8 cellular contexts compared by ENCODE assay signal in genomic region chr6:7146079-7146828, GRCh38. TPM values are rescaled to one million over a fixed set of nuclear protein-coding genes. Genes with fewer than 3 reads are reported as not detected.
A peak's percentile ranks its signal among the peaks of the same experiment; 100 is the strongest.
DNase-seq lines count a peak whose midpoint lies in the region; ATAC-seq and TF ChIP-seq lines count a peak whose summit lies in the region.

No MANE protein-coding gene starts in this region.

- H3K9me3 ChIP-seq in gastroesophageal sphincter (no peaks in the 10 kb centered on the region), parathyroid adenoma (ENCODE audit: control insufficient read depth, low read length) (no peaks in the 10 kb centered on the region)

- peak overlapping the region; percentile 31 to 90 (median 73) for H3K4me3 Mint-ChIP-seq in IgD-negative memory B cell
- no peak overlapping the region for H3K4me3 Mint-ChIP-seq in activated CD4-positive, alpha-beta memory T cell treated with anti-CD3 and anti-CD28 coated beads for 36 hours

- WGBS in gastroesophageal sphincter (ENCODE audit: low coverage in 1 of 2), 2 donors = 12 to 17% methylated on average over 9 to 12 of the region's 13 CpGs

- peaks cover 52 to 63% (median 54%) of the 10 kb centered on the region in 3 donors for H3K4me1 Mint-ChIP-seq in IgD-negative memory B cell
- H3K4me1 Mint-ChIP-seq in activated CD4-positive, alpha-beta memory T cell treated with anti-CD3 and anti-CD28 coated beads for 36 hours (ENCODE audit: low read depth) = peaks cover 64% of the 10 kb centered on the region

- CTCF ChIA-PET in activated CD4-positive, alpha-beta memory T cell treated with anti-CD3 and anti-CD28 coated beads for 36 hours (lab: Charles Lee) = interaction anchor here (1.0 kb wide), 1 partner anchor 97 kb away, joined by 3 read pairs; no protein-coding TSS in a partner anchor

- no peak for TF ChIP-seq EP300 in gastroesophageal sphincter (IDR thresholded peaks at IDR 0.05)

- no peaks in the 10 kb centered on the region for H3K36me3 ChIP-seq in gastroesophageal sphincter
- H3K36me3 ChIP-seq in parathyroid adenoma (ENCODE audit: control insufficient read depth, insufficient read depth, low read length) = no peaks in the 10 kb centered on the region

- peak overlapping the region; percentile 47 for H3K4me2 ChIP-seq in parathyroid adenoma (ENCODE audit: low read length)

- intact Hi-C loops in activated CD4-positive, alpha-beta memory T cell treated with anti-CD3 and anti-CD28 coated beads for 36 hours (cut with micrococcal nuclease) = no loop called here
- intact Hi-C loops in dorsolateral prefrontal cortex (cut with DNase I) = loop anchor here in 1 of 2 donors (5.0 kb wide), 1 partner anchor 394 kb away; no protein-coding TSS in a partner anchor

- peak overlapping the region; percentile 61 for H2AFZ ChIP-seq in parathyroid adenoma

- H3K4me3 ChIP-seq in gastroesophageal sphincter (peak overlapping the region in 1 of 2 donors; percentile 4), parathyroid adenoma (ENCODE audit: low read depth, low read length) (peak overlapping the region; percentile 23), dorsolateral prefrontal cortex (no peak overlapping the region)

- no peak overlapping the region for H3K9ac ChIP-seq in parathyroid adenoma

- H3K27ac ChIP-seq in C4-2B (peak overlapping the region; percentile 95), gastroesophageal sphincter (peak overlapping the region; percentile 55 to 97 (median 92)), parathyroid adenoma (peak overlapping the region; percentile 81), dorsolateral prefrontal cortex (peak overlapping the region in 10 of 59 donors; percentile 5 to 55 (median 26))

- no peak for DNase-seq in activated CD4-positive, alpha-beta memory T cell treated with anti-CD3 and anti-CD28 coated beads for 36 hours
- no peak for DNase-seq in dorsolateral prefrontal cortex
- no peak for DNase-seq in kidney glomerular epithelial cell (lab: John Stamatoyannopoulos, UW)

- H3K79me2 ChIP-seq in parathyroid adenoma = peaks cover 42% of the 10 kb centered on the region

- peaks cover 3% of the 10 kb centered on the region for H3K36me3 Mint-ChIP-seq in IgD-negative memory B cell
- no peaks in the 10 kb centered on the region for H3K36me3 Mint-ChIP-seq in activated CD4-positive, alpha-beta memory T cell treated with anti-CD3 and anti-CD28 coated beads for 36 hours

- peak overlapping the region; percentile 49 to 84 (median 65) for H3K27ac Mint-ChIP-seq in IgD-negative memory B cell
- H3K27ac Mint-ChIP-seq in activated CD4-positive, alpha-beta memory T cell treated with anti-CD3 and anti-CD28 coated beads for 36 hours = peak overlapping the region; percentile 43

- H3K4me1 ChIP-seq in gastroesophageal sphincter (peaks cover 23 to 91% (median 43%) of the 10 kb centered on the region in 3 donors), parathyroid adenoma (peaks cover 25% of the 10 kb centered on the region)

- POLR2A ChIA-PET in activated CD4-positive, alpha-beta memory T cell treated with anti-CD3 and anti-CD28 coated beads for 36 hours (lab: Charles Lee) = no interaction called here

- no peak for TF ChIP-seq CTCF in C4-2B (conservative IDR thresholded peaks at IDR 0.05)
- TF ChIP-seq CTCF in gastroesophageal sphincter (IDR thresholded peaks at IDR 0.05) = no peak
- TF ChIP-seq CTCF in parathyroid adenoma (IDR thresholded peaks at IDR 0.05) = no peak
- no peak for TF ChIP-seq CTCF in dorsolateral prefrontal cortex (IDR thresholded peaks at IDR 0.05 in 54 of 56, conservative IDR thresholded peaks at IDR 0.05 in 2 of 56; ENCODE audit: low read depth in 1 of 56, partially characterized antibody in 56 of 56)

- no peaks in the 10 kb centered on the region for H3K27me3 Mint-ChIP-seq in IgD-negative memory B cell
- H3K27me3 Mint-ChIP-seq in activated CD4-positive, alpha-beta memory T cell treated with anti-CD3 and anti-CD28 coated beads for 36 hours = no peaks in the 10 kb centered on the region

- no peak for TF ChIP-seq POLR2A in gastroesophageal sphincter (IDR thresholded peaks at IDR 0.05)

- H3K27me3 ChIP-seq in gastroesophageal sphincter (no peaks in the 10 kb centered on the region), parathyroid adenoma (ENCODE audit: control insufficient read depth, insufficient read depth, low read length) (no peaks in the 10 kb centered on the region), dorsolateral prefrontal cortex (peaks cover 0 to 3% (median 0%) of the 10 kb centered on the region in 45 donors)

- ATAC-seq in GM19455 (IDR thresholded peaks at IDR 0.05; ENCODE audit: unreplicated experiment) (peak; percentile 70), gastroesophageal sphincter (peak; percentile 66)

- no peaks in the 10 kb centered on the region for H3K9me3 Mint-ChIP-seq in IgD-negative memory B cell
- H3K9me3 Mint-ChIP-seq in activated CD4-positive, alpha-beta memory T cell treated with anti-CD3 and anti-CD28 coated beads for 36 hours = no peaks in the 10 kb centered on the region

RNA-seq across cellular contexts. Expression of gene RREB1, which starts 38.5 kb away (rescaled TPM):
- 6.1 TPM for polyA plus RNA-seq in IgD-negative memory B cell
- total RNA-seq in activated CD4-positive, alpha-beta memory T cell treated with anti-CD3 and anti-CD28 coated beads for 36 hours = 10 to 100 TPM; 13.0 to 13.5 TPM
- total RNA-seq in gastroesophageal sphincter (10 to 100 TPM; 20.3 to 40.8 (median 28.1) TPM), dorsolateral prefrontal cortex (10 to 100 TPM in 27 of 120 experiments, 1 to 10 TPM in 93; 3.4 to 21.0 (median 7.6) TPM)
